ENCODE assay signal across 10 cellular contexts in genomic region chr6:56749632-56750151, GRCh38.
DNase-seq lines count a peak whose midpoint lies in the region; ATAC-seq, FAIRE-seq and TF ChIP-seq lines count a peak whose summit lies in the region.
"Had no signal": no experiment of that assay in that cellular context is flagged by ENCODE, and none has a peak within 500 bp of the region (broad histone marks: within the 10 kb centered on the region; RNA-seq: fewer than 3 reads in every experiment).

No MANE protein-coding gene starts in this region.

- no peak overlapping the region for H3K4me3 Mint-ChIP-seq in Caco-2 (ENCODE audit: unreplicated experiment)
- H3K4me3 Mint-ChIP-seq: T-helper 17 cell had no signal

- H3K36me3 Mint-ChIP-seq in Caco-2 (ENCODE audit: insufficient read depth, unreplicated experiment), result no peaks in the 10 kb centered on the region

- FAIRE-seq in HTR-8/SVneo (lab: Jason Lieb, UNC), result peak; percentile 80
- FAIRE-seq in D721Med (lab: Jason Lieb, UNC), result no peak

- H3K9me3 ChIP-seq in Caco-2 (no peaks in the 10 kb centered on the region), mucosa of stomach (ENCODE audit: control insufficient read depth, low read length) (no peaks in the 10 kb centered on the region), tibial artery (no peaks in the 10 kb centered on the region)

- POLR2A ChIA-PET in Caco-2 (lab: Charles Lee), result no interaction called here

- TF ChIP-seq CTCF in Caco-2 (IDR thresholded peaks at IDR 0.05; ENCODE audit: insufficient read depth in 1 of 2, low read depth in 1 of 2, low read length in 1 of 2, severe bottlenecking in 1 of 2, unreplicated experiment in 1 of 2) (no peak), cardiac fibroblast (IDR thresholded peaks at IDR 0.05; ENCODE audit: low read depth, low read length) (no peak), D721Med (IDR thresholded peaks at IDR 0.05; ENCODE audit: insufficient read depth, missing control alignments) (no peak), tibial artery (IDR thresholded peaks at IDR 0.05) (no peak)

- no peaks in the 10 kb centered on the region for H3K27me3 Mint-ChIP-seq in Caco-2 (ENCODE audit: insufficient read depth, unreplicated experiment)

- no peaks in the 10 kb centered on the region for H3K9me3 Mint-ChIP-seq in Caco-2 (ENCODE audit: unreplicated experiment)

- peak overlapping the region; percentile 29 for H3K9ac ChIP-seq in mucosa of stomach (ENCODE audit: low read length)

- H3K4me1 ChIP-seq in Caco-2 (peaks cover 19% of the 10 kb centered on the region), mucosa of stomach (ENCODE audit: control insufficient read depth, insufficient read depth, low read length) (peaks cover 27% of the 10 kb centered on the region), tibial artery (peaks cover 0 to 61% (median 0%) of the 10 kb centered on the region in 4 donors)

- BruUV-seq in Caco-2 (replicated peaks; lab: Mats Ljungman, UMichigan), result no TSS peak

- H3K27me3 ChIP-seq in Caco-2 (replicated peaks; ENCODE audit: control insufficient read depth, insufficient read depth, low read length) (no peaks in the 10 kb centered on the region), mucosa of stomach (ENCODE audit: control insufficient read depth, insufficient read depth, low read length) (no peaks in the 10 kb centered on the region), tibial artery (no peaks in the 10 kb centered on the region)

- H3K27ac ChIP-seq in tibial artery, result no peak overlapping the region

- DNase-seq in Caco-2 (no peak), HTR-8/SVneo (ENCODE audit: insufficient read length, low spot score) (no peak), cardiac fibroblast (ENCODE audit: low read depth in 2 of 2) (peak; percentile 46 to 92), D721Med (ENCODE audit: insufficient read length, low spot score) (no peak), tibial artery (no peak)
- DNase-seq: NCI-H2029, T-helper 17 cell had no signal

- H3K36me3 ChIP-seq in Caco-2 (ENCODE audit: control insufficient read depth, insufficient read depth, low read length) (no peaks in the 10 kb centered on the region), mucosa of stomach (ENCODE audit: control insufficient read depth, insufficient read depth, low read length) (no peaks in the 10 kb centered on the region), tibial artery (no peaks in the 10 kb centered on the region)

- ATAC-seq in HG03457 (IDR thresholded peaks at IDR 0.05; ENCODE audit: unreplicated experiment), result no peak
- no peak for ATAC-seq in HG03460 (IDR thresholded peaks at IDR 0.05; ENCODE audit: unreplicated experiment)
- ATAC-seq: T-helper 17 cell had no signal

- H3K4me3 ChIP-seq in Caco-2 (ENCODE audit: low read depth, low read length) (no peak overlapping the region), cardiac fibroblast (replicated peaks in 1 of 2; ENCODE audit: low read depth in 2 of 2, low read length in 2 of 2) (no peak overlapping the region), mucosa of stomach (ENCODE audit: low read length) (no peak overlapping the region), tibial artery (no peak overlapping the region)

- H3K27ac Mint-ChIP-seq in Caco-2 (ENCODE audit: unreplicated experiment), result peak overlapping the region; percentile 25
- H3K27ac Mint-ChIP-seq: T-helper 17 cell had no signal

- peaks cover 31% of the 10 kb centered on the region for H3K4me1 Mint-ChIP-seq in Caco-2 (ENCODE audit: low read depth, unreplicated experiment)
- H3K4me1 Mint-ChIP-seq: T-helper 17 cell had no signal

- CTCF ChIA-PET in Caco-2 (lab: Charles Lee), result no interaction called here

- intact Hi-C loops in Caco-2 (cut with micrococcal nuclease; ENCODE audit: unreplicated experiment) (no loop called here), tibial artery (cut with DNase I; ENCODE audit: low total_unique reads) (no loop called here)

Comparison
In these comparisons a context has a peak if more than half of its experiments do, and no peak if none do; other contexts are left out.
1. DNase-seq: peak in cardiac fibroblast (2 of 2); none in Caco-2 (0 of 2), HTR-8/SVneo (single experiment), D721Med (single experiment) and tibial artery (0 of 2).